Comparison of ENCODE assay signal across 8 cellular contexts in genomic region chr2:85437488-85438290, GRCh38. TPM values are rescaled to one million over a fixed set of nuclear protein-coding genes. Genes with fewer than 3 reads are reported as not detected.
DNase-seq lines count a peak whose midpoint lies in the region; ATAC-seq, FAIRE-seq and TF ChIP-seq lines count a peak whose summit lies in the region.

No MANE protein-coding gene starts in this region.

- peak overlapping the region in 2 of 3 donors; percentile 40 to 56 for H3K4me3 ChIP-seq in liver (ENCODE audit: low read depth in 1 of 3, low read length in 3 of 3)
- H3K4me3 ChIP-seq in HepG2 (replicated peaks in 1 of 3; ENCODE audit: insufficient read depth in 1 of 3, low read depth in 2 of 3, low read length in 3 of 3), result no peak overlapping the region
- peak overlapping the region; percentile 5 to 63 (median 45) for H3K4me3 ChIP-seq in dorsolateral prefrontal cortex
- peak overlapping the region; percentile 54 for H3K4me3 ChIP-seq in lower lobe of right lung

- POLR2A ChIA-PET in HepG2 (lab: Yijun Ruan, JAX), result interaction anchor here (1.4 to 5.3 kb wide), 2 partner anchors 17 to 100 kb away, joined by 4 to 26 read pairs; partner anchors contain the start of gene MAT2A

- no peaks in the 10 kb centered on the region for H4K20me1 ChIP-seq in HepG2 (ENCODE audit: insufficient read depth, low read length)

- BruUV-seq in HepG2 (replicated peaks; lab: Mats Ljungman, UMichigan), result no TSS peak

- intact Hi-C loops in HepG2 (cut with micrococcal nuclease; ENCODE audit: unreplicated experiment), result no loop called here
- intact Hi-C loops in dorsolateral prefrontal cortex (cut with DNase I), result loop anchor here (1.0 to 10.0 kb wide), 3 partner anchors 101 to 337 kb away; partner anchors contain the start of gene MAT2A (in 1 of the 2)
- intact Hi-C loops in lower lobe of right lung (cut with DNase I), result no loop called here

- no peak for TF ChIP-seq CTCF in liver (IDR thresholded peaks at IDR 0.05; ENCODE audit: low read depth, low read length, missing input control)
- TF ChIP-seq CTCF in HepG2 (CRISPR knock-in tag; IDR thresholded peaks at IDR 0.05), result no peak
- peak in 20 of 56 donors; percentile 4 to 31 (median 22) for TF ChIP-seq CTCF in dorsolateral prefrontal cortex (IDR thresholded peaks at IDR 0.05 in 54 of 56, conservative IDR thresholded peaks at IDR 0.05 in 2 of 56; ENCODE audit: low read depth in 1 of 56, partially characterized antibody in 56 of 56)
- no peak for TF ChIP-seq CTCF in lower lobe of right lung (IDR thresholded peaks at IDR 0.05)

- in situ Hi-C loops in HepG2 (cut with HindIII; ENCODE audit: extremely low pct_ligation_motif_present, low pct_unique_long_range_greater_than_20kb), result no loop called here

- H3K4me2 ChIP-seq in HepG2 (ENCODE audit: low read depth, low read length), result no peak overlapping the region

- TF ChIP-seq RAD21 in liver (IDR thresholded peaks at IDR 0.05) (no peak), HepG2 (CRISPR knock-in tag; IDR thresholded peaks at IDR 0.05) (no peak)

- H3K4me1 ChIP-seq in liver (ENCODE audit: control insufficient read depth in 4 of 4, insufficient read depth in 4 of 4, low read length in 3 of 4) (peaks cover 16 to 23% (median 19%) of the 10 kb centered on the region in 4 donors), HepG2 (ENCODE audit: insufficient read depth, low read length) (peaks cover 28% of the 10 kb centered on the region), lower lobe of right lung (peaks cover 48% of the 10 kb centered on the region)

- H3K9ac ChIP-seq in liver (ENCODE audit: low read depth in 1 of 2, low read length in 2 of 2) (peak overlapping the region; percentile 39 to 78), HepG2 (ENCODE audit: insufficient read depth, low read depth, low read length) (no peak overlapping the region)

- FAIRE-seq in HepG2 (lab: Jason Lieb, UNC), result no peak

- TF ChIP-seq EP300 in HepG2 (IDR thresholded peaks at IDR 0.05; ENCODE audit: low read depth in 2 of 2, low read length in 2 of 2) (no peak), HepG2 (CRISPR knock-in tag; IDR thresholded peaks at IDR 0.05; ENCODE audit: borderline replicate concordance) (no peak)

- CTCF ChIA-PET in HepG2 (lab: Yijun Ruan, JAX; ENCODE audit: low intra/inter-chr PET ratio, low total read pairs), result no interaction called here

- H3K9me3 ChIP-seq in liver (ENCODE audit: control insufficient read depth in 4 of 4, low read length in 3 of 4), result no peaks in the 10 kb centered on the region
- H3K9me3 ChIP-seq in HepG2 (ENCODE audit: low read length), result no peaks in the 10 kb centered on the region
- H3K9me3 ChIP-seq in lower lobe of right lung, result no peaks in the 10 kb centered on the region

- H3K27ac ChIP-seq in liver (ENCODE audit: low read depth in 1 of 2, low read length in 2 of 2) (peak overlapping the region; percentile 57 to 86), HepG2 (ENCODE audit: extremely low read length, insufficient read depth, low read length) (no peak overlapping the region), dorsolateral prefrontal cortex (peak overlapping the region; percentile 86 to 100 (median 100)), lower lobe of right lung (peak overlapping the region; percentile 94)

- no peaks in the 10 kb centered on the region for H3K27me3 ChIP-seq in liver (ENCODE audit: control insufficient read depth in 4 of 4, insufficient read depth in 4 of 4, low read length in 3 of 4)
- peaks cover 9 to 67% of the 10 kb centered on the region in 2 experiments for H3K27me3 ChIP-seq in HepG2 (ENCODE audit: control insufficient read depth in 1 of 2, insufficient read depth in 2 of 2, low read length in 2 of 2)
- no peaks in the 10 kb centered on the region for H3K27me3 ChIP-seq in dorsolateral prefrontal cortex
- no peaks in the 10 kb centered on the region for H3K27me3 ChIP-seq in lower lobe of right lung (ENCODE audit: low read depth)

- WGBS in liver, result 9% methylated on average over 69 of the region's 69 CpGs
- 75% methylated on average over 48 of the region's 69 CpGs for WGBS in HepG2 (ENCODE audit: low lambda C conversion rate)

- ATAC-seq in HepG2 (no peak), HG02981 (IDR thresholded peaks at IDR 0.05; ENCODE audit: unreplicated experiment) (peak; percentile 76), lower lobe of right lung (peak; percentile 91 to 92)

- no peak overlapping the region for H2AFZ ChIP-seq in HepG2 (ENCODE audit: low read length)

- no peak for TF ChIP-seq POLR2A in HepG2 (IDR thresholded peaks at IDR 0.05; ENCODE audit: insufficient read depth in 1 of 2, low read depth in 2 of 2, low read length in 2 of 2)

- H3K36me3 ChIP-seq in liver (ENCODE audit: control insufficient read depth in 4 of 4, insufficient read depth in 3 of 4, low read depth in 1 of 4, low read length in 3 of 4), result no peaks in the 10 kb centered on the region
- H3K36me3 ChIP-seq in HepG2 (replicated peaks in 1 of 2; ENCODE audit: control insufficient read depth in 1 of 2, insufficient read depth in 2 of 2, low read length in 2 of 2), result no peaks in the 10 kb centered on the region
- no peaks in the 10 kb centered on the region for H3K36me3 ChIP-seq in lower lobe of right lung

- no peak for DNase-seq in HepG2 (ENCODE audit: low spot score)
- peak; percentile 86 for DNase-seq in NCI-H345 (lab: John Stamatoyannopoulos, UW)
- DNase-seq in activated CD4-positive, alpha-beta T cell treated with anti-CD3 and anti-CD28 coated beads, Interleukin-2, amount 50 U/mL, for 24 hours (ENCODE audit: low read depth in 1 of 2, low spot score in 1 of 2), result peak; percentile 50 to 51
- peak; percentile 63 to 93 (median 86) for DNase-seq in dorsolateral prefrontal cortex
- peak; percentile 92 for DNase-seq in lower lobe of right lung
- DNase-seq in stimulated activated CD4-positive, alpha-beta T cell treated with anti-CD3 and anti-CD28 coated beads, TNF-alpha, amount 100 ng/mL, for 1 hour (ENCODE audit: low read depth in 3 of 3, low spot score in 1 of 3), result peak; percentile 28 to 60 (median 43)

- H3K79me2 ChIP-seq in HepG2 (ENCODE audit: insufficient read depth, low read length), result no peaks in the 10 kb centered on the region

RNA-seq across cellular contexts. Expression of gene SH2D6, which starts 19.2 kb away (rescaled TPM):
- under 1 TPM in 1 of 2 donors, not detected in 1; 0.92 TPM for total RNA-seq in liver
- under 1 TPM; 0.28 to 0.39 TPM for polyA plus RNA-seq in liver
- 0.11 and 0.29 TPM in 2 replicates for total RNA-seq in HepG2 (2016; rRNA removed; fragmentation: Illumina TruSeq; extraction: Trizol)
- 1.1 and 1.3 TPM in 2 replicates for total RNA-seq in HepG2 (2016; cell fraction: cytosol; rRNA removed; fragmentation: Illumina TruSeq; extraction: Trizol; ENCODE audit: low read depth)
- 0.41 TPM in 1 of 2 replicates, not detected in the other for total RNA-seq in HepG2 (2016; cell fraction: insoluble cytoplasmic fraction; rRNA removed; fragmentation: Illumina TruSeq; extraction: Trizol)
- 1.6 and 1.9 TPM in 2 replicates for total RNA-seq in HepG2 (2016; cell fraction: membrane; rRNA removed; fragmentation: Illumina TruSeq; extraction: Trizol)
- total RNA-seq in HepG2 (2016; cell fraction: nucleus; rRNA removed; fragmentation: Illumina TruSeq; extraction: Trizol), result 0.93 and 1.0 TPM in 2 replicates
- polyA plus RNA-seq in HepG2 (2011; rRNA removed), result 0.18 and 0.26 TPM in 2 replicates
- polyA plus RNA-seq in HepG2 (2011; cell fraction: cytosol; rRNA removed), result 0.08 and 0.21 TPM in 2 replicates
- polyA plus RNA-seq in HepG2 (2011; cell fraction: nucleus; rRNA removed), result 0.19 and 0.51 TPM in 2 replicates
- polyA plus RNA-seq in HepG2 (2012), result not detected in 2 replicates
- polyA plus RNA-seq in HepG2 (2016; cell fraction: cytosol; fragmentation: Illumina TruSeq; extraction: Trizol; ENCODE audit: low read depth), result not detected in 2 replicates
- polyA plus RNA-seq in HepG2 (2016; cell fraction: insoluble cytoplasmic fraction; fragmentation: Illumina TruSeq; extraction: Trizol; ENCODE audit: low read depth), result not detected in 2 replicates
- polyA plus RNA-seq in HepG2 (2016; cell fraction: membrane; fragmentation: Illumina TruSeq; extraction: Trizol; ENCODE audit: low read depth), result 0.26 and 0.30 TPM in 2 replicates
- polyA plus RNA-seq in HepG2 (2016; cell fraction: nucleus; fragmentation: Illumina TruSeq; extraction: Trizol; ENCODE audit: insufficient read depth, low read depth), result 1.2 TPM in 1 of 2 replicates, not detected in the other
- 0.74 and 1.7 TPM in 2 replicates for polyA minus RNA-seq in HepG2 (2011; rRNA and poly(A)+ RNA removed; ENCODE audit: low replicate concordance)
- polyA minus RNA-seq in HepG2 (2011; cell fraction: cytosol; rRNA and poly(A)+ RNA removed), result 0.69 and 1.3 TPM in 2 replicates
- polyA minus RNA-seq in HepG2 (2011; cell fraction: nucleus; rRNA and poly(A)+ RNA removed), result 0.77 and 1.6 TPM in 2 replicates
- total RNA-seq in dorsolateral prefrontal cortex, result 10 to 100 TPM in 2 of 120 experiments, 1 to 10 TPM in 117, under 1 TPM in 1; 0.96 to 14.2 (median 3.5) TPM
- 0.97 TPM for total RNA-seq in lower lobe of right lung

RNA-seq across cellular contexts. Expression of gene CAPG, which starts 27.5 kb away (rescaled TPM):
- 10 to 100 TPM in 1 of 2 donors, 1 to 10 TPM in 1; 4.1 to 19.3 TPM for total RNA-seq in liver
- 1 to 10 TPM; 2.7 to 6.3 TPM for polyA plus RNA-seq in liver
- 18.2 and 26.5 TPM in 2 replicates for total RNA-seq in HepG2 (2016; rRNA removed; fragmentation: Illumina TruSeq; extraction: Trizol)
- total RNA-seq in HepG2 (2016; cell fraction: cytosol; rRNA removed; fragmentation: Illumina TruSeq; extraction: Trizol; ENCODE audit: low read depth), result 3.5 and 5.7 TPM in 2 replicates
- total RNA-seq in HepG2 (2016; cell fraction: insoluble cytoplasmic fraction; rRNA removed; fragmentation: Illumina TruSeq; extraction: Trizol), result 22.4 and 25.2 TPM in 2 replicates
- total RNA-seq in HepG2 (2016; cell fraction: membrane; rRNA removed; fragmentation: Illumina TruSeq; extraction: Trizol), result 7.7 TPM in 2 replicates
- total RNA-seq in HepG2 (2016; cell fraction: nucleus; rRNA removed; fragmentation: Illumina TruSeq; extraction: Trizol), result 6.2 and 8.8 TPM in 2 replicates
- polyA plus RNA-seq in HepG2 (2011; rRNA removed), result 10.6 and 12.7 TPM in 2 replicates
- polyA plus RNA-seq in HepG2 (2011; cell fraction: cytosol; rRNA removed), result 7.9 and 13.0 TPM in 2 replicates
- 6.3 and 7.4 TPM in 2 replicates for polyA plus RNA-seq in HepG2 (2011; cell fraction: nucleus; rRNA removed)
- 6.7 and 7.8 TPM in 2 replicates for polyA plus RNA-seq in HepG2 (2012)
- 2.9 and 4.2 TPM in 2 replicates for polyA plus RNA-seq in HepG2 (2016; cell fraction: cytosol; fragmentation: Illumina TruSeq; extraction: Trizol; ENCODE audit: low read depth)
- 18.1 and 22.6 TPM in 2 replicates for polyA plus RNA-seq in HepG2 (2016; cell fraction: insoluble cytoplasmic fraction; fragmentation: Illumina TruSeq; extraction: Trizol; ENCODE audit: low read depth)
- 3.2 and 4.7 TPM in 2 replicates for polyA plus RNA-seq in HepG2 (2016; cell fraction: membrane; fragmentation: Illumina TruSeq; extraction: Trizol; ENCODE audit: low read depth)
- polyA plus RNA-seq in HepG2 (2016; cell fraction: nucleus; fragmentation: Illumina TruSeq; extraction: Trizol; ENCODE audit: insufficient read depth, low read depth), result 11.5 and 13.0 TPM in 2 replicates
- 9.5 and 243 TPM in 2 replicates for polyA minus RNA-seq in HepG2 (2011; rRNA and poly(A)+ RNA removed; ENCODE audit: low replicate concordance)
- 5.7 and 10.2 TPM in 2 replicates for polyA minus RNA-seq in HepG2 (2011; cell fraction: cytosol; rRNA and poly(A)+ RNA removed)
- polyA minus RNA-seq in HepG2 (2011; cell fraction: nucleus; rRNA and poly(A)+ RNA removed), result 3.7 and 5.7 TPM in 2 replicates
- total RNA-seq in dorsolateral prefrontal cortex, result 10 to 100 TPM; 11.3 to 75.2 (median 31.8) TPM
- total RNA-seq in lower lobe of right lung, result 555 TPM

Comparison
In these comparisons a context has a peak if more than half of its experiments do, and no peak if none do; other contexts are left out.
1. H3K4me3 ChIP-seq: peak in liver (2 of 3), dorsolateral prefrontal cortex (59 of 59) and lower lobe of right lung (single experiment); none in HepG2 (0 of 3).
2. intact Hi-C loops: an anchor here in dorsolateral prefrontal cortex (1.0 to 10.0 kb wide); none called in HepG2 and lower lobe of right lung.